In the genomic region with DNA sequence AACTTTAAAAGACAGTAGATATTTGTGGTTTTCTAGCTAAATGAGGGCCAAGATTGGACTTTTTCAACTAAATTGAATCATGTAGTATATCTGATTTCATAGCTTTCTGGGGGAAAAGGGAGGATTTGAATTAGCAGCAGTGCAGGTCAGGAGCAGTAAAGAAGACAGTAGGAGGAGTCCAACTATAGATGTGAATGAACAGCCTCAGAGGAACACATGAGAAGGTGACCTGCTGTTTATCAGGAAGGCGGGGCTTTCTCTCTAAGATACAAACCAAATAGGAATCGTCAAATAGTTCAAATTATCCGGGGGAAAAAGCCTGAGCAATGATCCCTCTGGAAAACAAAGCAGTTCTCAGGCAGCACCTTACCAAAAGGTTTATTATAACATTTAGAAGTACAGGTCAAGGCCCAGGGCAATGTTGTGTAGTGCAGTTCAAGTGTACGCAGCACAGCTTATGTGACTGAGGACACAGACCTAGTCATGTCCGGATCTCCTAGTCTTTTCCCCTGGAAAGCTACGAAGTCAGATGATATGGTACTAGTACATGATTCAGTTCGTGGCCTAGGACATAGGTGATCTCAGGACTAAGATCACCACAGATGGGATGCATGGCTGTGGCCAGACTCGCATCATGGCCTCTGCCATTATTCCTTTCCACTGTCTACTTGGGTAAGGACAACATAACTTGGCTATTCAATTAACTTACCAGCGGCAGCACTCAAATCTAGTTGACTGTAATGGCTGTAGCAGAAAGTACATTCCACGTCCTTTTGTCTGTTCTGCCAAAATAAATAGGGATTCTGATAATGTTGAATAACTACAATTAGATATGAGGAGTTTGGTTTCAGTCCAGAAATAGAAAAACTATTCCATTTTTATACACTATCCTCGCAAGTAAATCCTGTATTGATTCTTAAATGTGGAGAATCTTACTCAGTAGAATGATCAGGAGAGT, we compare ENCODE assay signal across 1 cellular context.
TF ChIP-seq lines count a peak whose summit lies in the region.

No MANE protein-coding gene starts in this region.

TF ChIP-seq in K562, 482 proteins besides CTCF, POLR2A, EP300 and RAD21:
- no peak for TF ChIP-seq PPARD (CRISPR knock-in tag; IDR thresholded peaks at IDR 0.05)
- TF ChIP-seq ZFP1 (CRISPR knock-in tag; IDR thresholded peaks at IDR 0.05) = no peak
- TF ChIP-seq CEBPB (tag; IDR thresholded peaks at IDR 0.05) = no peak
- no peak for TF ChIP-seq ILF3 (IDR thresholded peaks at IDR 0.05; ENCODE audit: borderline replicate concordance)
- TF ChIP-seq, protein P1, sequence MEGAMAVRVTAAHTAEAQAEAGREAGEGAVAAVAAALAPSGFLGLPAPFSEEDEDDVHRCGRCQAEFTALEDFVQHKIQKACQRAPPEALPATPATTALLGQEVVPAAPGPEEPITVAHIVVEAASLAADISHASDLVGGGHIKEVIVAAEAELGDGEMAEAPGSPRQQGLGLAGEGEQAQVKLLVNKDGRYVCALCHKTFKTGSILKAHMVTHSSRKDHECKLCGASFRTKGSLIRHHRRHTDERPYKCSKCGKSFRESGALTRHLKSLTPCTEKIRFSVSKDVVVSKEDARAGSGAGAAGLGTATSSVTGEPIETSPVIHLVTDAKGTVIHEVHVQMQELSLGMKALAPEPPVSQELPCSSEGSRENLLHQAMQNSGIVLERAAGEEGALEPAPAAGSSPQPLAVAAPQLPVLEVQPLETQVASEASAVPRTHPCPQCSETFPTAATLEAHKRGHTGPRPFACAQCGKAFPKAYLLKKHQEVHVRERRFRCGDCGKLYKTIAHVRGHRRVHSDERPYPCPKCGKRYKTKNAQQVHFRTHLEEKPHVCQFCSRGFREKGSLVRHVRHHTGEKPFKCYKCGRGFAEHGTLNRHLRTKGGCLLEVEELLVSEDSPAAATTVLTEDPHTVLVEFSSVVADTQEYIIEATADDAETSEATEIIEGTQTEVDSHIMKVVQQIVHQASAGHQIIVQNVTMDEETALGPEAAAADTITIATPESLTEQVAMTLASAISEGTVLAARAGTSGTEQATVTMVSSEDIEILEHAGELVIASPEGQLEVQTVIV (CRISPR knock-in tag; IDR thresholded peaks at IDR 0.05; ENCODE audit: borderline replicate concordance) = no peak
- no peak for TF ChIP-seq RUNX1 (IDR thresholded peaks at IDR 0.05; ENCODE audit: low read depth)
- TF ChIP-seq ARID1B (IDR thresholded peaks at IDR 0.05) = no peak
- TF ChIP-seq MEF2A (IDR thresholded peaks at IDR 0.05; ENCODE audit: control insufficient read depth, low read depth, low read length) = no peak
- TF ChIP-seq, protein P2, sequence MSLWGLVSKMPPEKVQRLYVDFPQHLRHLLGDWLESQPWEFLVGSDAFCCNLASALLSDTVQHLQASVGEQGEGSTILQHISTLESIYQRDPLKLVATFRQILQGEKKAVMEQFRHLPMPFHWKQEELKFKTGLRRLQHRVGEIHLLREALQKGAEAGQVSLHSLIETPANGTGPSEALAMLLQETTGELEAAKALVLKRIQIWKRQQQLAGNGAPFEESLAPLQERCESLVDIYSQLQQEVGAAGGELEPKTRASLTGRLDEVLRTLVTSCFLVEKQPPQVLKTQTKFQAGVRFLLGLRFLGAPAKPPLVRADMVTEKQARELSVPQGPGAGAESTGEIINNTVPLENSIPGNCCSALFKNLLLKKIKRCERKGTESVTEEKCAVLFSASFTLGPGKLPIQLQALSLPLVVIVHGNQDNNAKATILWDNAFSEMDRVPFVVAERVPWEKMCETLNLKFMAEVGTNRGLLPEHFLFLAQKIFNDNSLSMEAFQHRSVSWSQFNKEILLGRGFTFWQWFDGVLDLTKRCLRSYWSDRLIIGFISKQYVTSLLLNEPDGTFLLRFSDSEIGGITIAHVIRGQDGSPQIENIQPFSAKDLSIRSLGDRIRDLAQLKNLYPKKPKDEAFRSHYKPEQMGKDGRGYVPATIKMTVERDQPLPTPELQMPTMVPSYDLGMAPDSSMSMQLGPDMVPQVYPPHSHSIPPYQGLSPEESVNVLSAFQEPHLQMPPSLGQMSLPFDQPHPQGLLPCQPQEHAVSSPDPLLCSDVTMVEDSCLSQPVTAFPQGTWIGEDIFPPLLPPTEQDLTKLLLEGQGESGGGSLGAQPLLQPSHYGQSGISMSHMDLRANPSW (CRISPR knock-in tag; IDR thresholded peaks at IDR 0.05) = no peak
- TF ChIP-seq ILK (tag; IDR thresholded peaks at IDR 0.05; ENCODE audit: borderline replicate concordance, low read depth) = no peak
- no peak for TF ChIP-seq RBM14 (IDR thresholded peaks at IDR 0.05; ENCODE audit: borderline replicate concordance, insufficient read depth, low read depth, low read length)
- TF ChIP-seq, protein P3, sequence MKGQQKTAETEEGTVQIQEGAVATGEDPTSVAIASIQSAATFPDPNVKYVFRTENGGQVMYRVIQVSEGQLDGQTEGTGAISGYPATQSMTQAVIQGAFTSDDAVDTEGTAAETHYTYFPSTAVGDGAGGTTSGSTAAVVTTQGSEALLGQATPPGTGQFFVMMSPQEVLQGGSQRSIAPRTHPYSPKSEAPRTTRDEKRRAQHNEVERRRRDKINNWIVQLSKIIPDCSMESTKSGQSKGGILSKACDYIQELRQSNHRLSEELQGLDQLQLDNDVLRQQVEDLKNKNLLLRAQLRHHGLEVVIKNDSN (CRISPR knock-in tag; IDR thresholded peaks at IDR 0.05) = no peak
- TF ChIP-seq, protein P4, sequence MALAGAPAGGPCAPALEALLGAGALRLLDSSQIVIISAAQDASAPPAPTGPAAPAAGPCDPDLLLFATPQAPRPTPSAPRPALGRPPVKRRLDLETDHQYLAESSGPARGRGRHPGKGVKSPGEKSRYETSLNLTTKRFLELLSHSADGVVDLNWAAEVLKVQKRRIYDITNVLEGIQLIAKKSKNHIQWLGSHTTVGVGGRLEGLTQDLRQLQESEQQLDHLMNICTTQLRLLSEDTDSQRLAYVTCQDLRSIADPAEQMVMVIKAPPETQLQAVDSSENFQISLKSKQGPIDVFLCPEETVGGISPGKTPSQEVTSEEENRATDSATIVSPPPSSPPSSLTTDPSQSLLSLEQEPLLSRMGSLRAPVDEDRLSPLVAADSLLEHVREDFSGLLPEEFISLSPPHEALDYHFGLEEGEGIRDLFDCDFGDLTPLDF (CRISPR knock-in tag; IDR thresholded peaks at IDR 0.05) = no peak
- TF ChIP-seq CBFA2T2 (conservative IDR thresholded peaks at IDR 0.05) = no peak
- TF ChIP-seq BRCA1 (IDR thresholded peaks at IDR 0.05) = no peak
- no peak for TF ChIP-seq BRCA1 (CRISPR knock-in tag; IDR thresholded peaks at IDR 0.05)
- TF ChIP-seq RFX1 (IDR thresholded peaks at IDR 0.05) = no peak
